22 cellular contexts compared by ENCODE assay signal in genomic region chr15:25643120-25643519, GRCh38.
A peak's percentile ranks its signal among the peaks of the same experiment; 100 is the strongest.
DNase-seq lines count a peak whose midpoint lies in the region; ATAC-seq, FAIRE-seq and TF ChIP-seq lines count a peak whose summit lies in the region.
"Had no signal": no experiment of that assay in that cellular context is flagged by ENCODE, and none has a peak within 500 bp of the region (broad histone marks: within the 10 kb centered on the region; RNA-seq: fewer than 3 reads in every experiment).

No MANE protein-coding gene starts in this region.

- H3K14ac ChIP-seq in H1 (ENCODE audit: insufficient read length) (no peak overlapping the region), neuronal stem cell (ENCODE audit: low read length) (no peak overlapping the region)

- TF ChIP-seq CTCF in H1 (IDR thresholded peaks at IDR 0.05; ENCODE audit: control extremely low read depth in 1 of 3, insufficient read depth in 1 of 3, low read depth in 1 of 3, low read length in 3 of 3) = no peak
- no peak for TF ChIP-seq CTCF in dorsolateral prefrontal cortex (IDR thresholded peaks at IDR 0.05 in 54 of 56, conservative IDR thresholded peaks at IDR 0.05 in 2 of 56; ENCODE audit: low read depth in 1 of 56, partially characterized antibody in 56 of 56)

- peaks cover 0 to 2% of the 10 kb centered on the region in 2 experiments for H4K20me1 ChIP-seq in H1 (replicated peaks in 1 of 2; ENCODE audit: control insufficient read depth in 1 of 2, insufficient read depth in 2 of 2, low read length in 2 of 2)
- H4K20me1 ChIP-seq: BLaER1 had no signal

- peak in 1 of 2 experiments; percentile 22; a peak in 1 of 4 replicates for TF ChIP-seq RAD21 in H1 (IDR thresholded peaks at IDR 0.05 in 1 of 2, conservative IDR thresholded peaks at IDR 0.05 in 1 of 2; ENCODE audit: low read depth in 2 of 2, low read length in 2 of 2)

- no peaks in the 10 kb centered on the region for H3K79me2 ChIP-seq in H1 (ENCODE audit: control insufficient read depth in 1 of 2, insufficient read depth in 2 of 2, low read length in 2 of 2)

- no peaks in the 10 kb centered on the region for H3K79me1 ChIP-seq in H1 (ENCODE audit: low read depth, low read length)
- no peaks in the 10 kb centered on the region for H3K79me1 ChIP-seq in neuronal stem cell (ENCODE audit: low read depth, low read length)

- H3K9ac ChIP-seq in H1 (replicated peaks in 1 of 4; ENCODE audit: extremely low read depth in 1 of 4, low read depth in 3 of 4, low read length in 3 of 4) = no peak overlapping the region
- H3K9ac ChIP-seq in neuronal stem cell (ENCODE audit: low read depth, low read length, poor library complexity) = no peak overlapping the region
- H3K9ac ChIP-seq: BLaER1 had no signal

- H2AK5ac ChIP-seq in H1 (ENCODE audit: low read depth, low read length) (no peak overlapping the region), neuronal stem cell (ENCODE audit: low read depth, low read length) (no peak overlapping the region)

- H3K23ac ChIP-seq in H1 (ENCODE audit: insufficient read length) (no peak overlapping the region), neuronal stem cell (ENCODE audit: low read depth, low read length, poor library complexity) (no peak overlapping the region)

- ATAC-seq in GM21528 (IDR thresholded peaks at IDR 0.05; ENCODE audit: low FRiP score, unreplicated experiment) (no peak), GM21576 (IDR thresholded peaks at IDR 0.05; ENCODE audit: unreplicated experiment) (no peak), GM18868 (IDR thresholded peaks at IDR 0.05; ENCODE audit: unreplicated experiment) (no peak)
- ATAC-seq: PC-3, SK-N-SH treated with all-trans-retinoic acid at 6 μM for 48 hours had no signal

- no peak overlapping the region for H2AFZ ChIP-seq in H1 (ENCODE audit: low read length)
- peak overlapping the region; percentile 78 for H2AFZ ChIP-seq in neuronal stem cell (ENCODE audit: low read length)

- DNase-seq in H7 (peak; percentile 58), H1 (ENCODE audit: low read depth in 1 of 2, low spot score in 2 of 2) (peak in 1 of 2 experiments; percentile 17), iPS-NIHi11 (ENCODE audit: low spot score) (peak; percentile 66), neuronal stem cell (ENCODE audit: low spot score) (no peak), dorsolateral prefrontal cortex (no peak)
- DNase-seq: Calu3; CD4-positive, alpha-beta memory T cell; GOT3; KBM-7; NCI-H1694 treated with DMSO at 0.1 percent for 48 hours; NCI-H2107; NCI-H510A; NCI-H748 treated with DMSO at 0.1 percent for 48 hours; PC-3; SIG-M5 had no signal

- CTCF ChIA-PET in H1 (lab: Charles Lee; ENCODE audit: partially characterized antibody) = interaction anchor here (0.6 to 2.2 kb wide), 5 partner anchors 19 to 233 kb away, joined by 3 to 12 read pairs (median 5); no protein-coding TSS in a partner anchor

- H3K4me1 ChIP-seq in H1 (replicated peaks in 1 of 4; ENCODE audit: control insufficient read depth in 3 of 4, insufficient read depth in 4 of 4, low read length in 3 of 4) = peaks cover 0 to 18% (median 6%) of the 10 kb centered on the region in 4 experiments
- peaks cover 24 to 38% of the 10 kb centered on the region in 2 donors for H3K4me1 ChIP-seq in neuronal stem cell (ENCODE audit: control insufficient read depth in 2 of 2, insufficient read depth in 1 of 2, low read depth in 1 of 2, low read length in 2 of 2)
- H3K4me1 ChIP-seq: BLaER1 had no signal

- no peak overlapping the region for H4K5ac ChIP-seq in H1 (ENCODE audit: insufficient read length, low read depth, low read length)

- H2BK5ac ChIP-seq in H1 (ENCODE audit: low read depth, low read length) (no peak overlapping the region), neuronal stem cell (ENCODE audit: low read length) (no peak overlapping the region)

- H4K8ac ChIP-seq in H1 (ENCODE audit: extremely low read depth, insufficient read depth, low read length) (no peak overlapping the region), neuronal stem cell (ENCODE audit: low read depth, low read length) (no peak overlapping the region)

- H3K4me3 ChIP-seq in H7 (ENCODE audit: insufficient read depth, low read depth, low read length) (no peak overlapping the region), H1 (ENCODE audit: extremely low read depth in 1 of 4, insufficient read depth in 2 of 4, low read depth in 3 of 4, low read length in 4 of 4) (peak overlapping the region in 1 of 4 experiments; percentile 42; a peak in 1 of 8 replicates), neuronal stem cell (ENCODE audit: low read length in 2 of 2) (no peak overlapping the region), dorsolateral prefrontal cortex (no peak overlapping the region)
- H3K4me3 ChIP-seq: BLaER1 had no signal

- H3K36me3 ChIP-seq in H7 (replicated peaks; ENCODE audit: control insufficient read depth, insufficient read depth, low read length) = no peaks in the 10 kb centered on the region
- H3K36me3 ChIP-seq in H1 (ENCODE audit: control insufficient read depth in 2 of 4, insufficient read depth in 4 of 4, low read length in 3 of 4) = no peaks in the 10 kb centered on the region
- no peaks in the 10 kb centered on the region for H3K36me3 ChIP-seq in neuronal stem cell (replicated peaks in 1 of 2; ENCODE audit: control insufficient read depth in 2 of 2, insufficient read depth in 2 of 2, low read length in 2 of 2)
- H3K36me3 ChIP-seq: BLaER1 had no signal

- H2BK120ac ChIP-seq in H1 (replicated peaks; ENCODE audit: low read depth, low read length) (no peak overlapping the region), neuronal stem cell (ENCODE audit: low read depth, low read length) (no peak overlapping the region)

- POLR2A ChIA-PET in H1 (lab: Charles Lee; ENCODE audit: partially characterized antibody) = interaction anchor here (0.7 to 1.2 kb wide), 3 partner anchors 14 to 328 kb away, joined by 3 to 4 read pairs (median 3); no protein-coding TSS in a partner anchor

- TF ChIP-seq POLR2A in H1 (IDR thresholded peaks at IDR 0.05; ENCODE audit: control extremely low read depth in 1 of 2, low read depth in 2 of 2, low read length in 2 of 2) = no peak

- H3K4ac ChIP-seq in H1 (replicated peaks; ENCODE audit: insufficient read length, low read depth, low read length) = no peak overlapping the region
- no peak overlapping the region for H3K4ac ChIP-seq in neuronal stem cell (ENCODE audit: low read length)

- H3K56ac ChIP-seq in H1 (replicated peaks; ENCODE audit: insufficient read length, low read depth, low read length) = no peak overlapping the region

- H3K27me3 ChIP-seq in H7 (ENCODE audit: control insufficient read depth, insufficient read depth, low read length) (peaks cover 69% of the 10 kb centered on the region), H1 (replicated peaks in 1 of 4; ENCODE audit: control insufficient read depth in 3 of 4, extremely low read depth in 1 of 4, insufficient read depth in 3 of 4, low read length in 3 of 4) (peaks cover 35 to 76% (median 64%) of the 10 kb centered on the region in 4 experiments), neuronal stem cell (ENCODE audit: control insufficient read depth in 3 of 3, insufficient read depth in 3 of 3, low read depth in 1 of 3, low read length in 3 of 3) (no peaks in the 10 kb centered on the region), dorsolateral prefrontal cortex (no peaks in the 10 kb centered on the region)
- H3K27me3 ChIP-seq: BLaER1 had no signal

- peak overlapping the region; percentile 50; a peak in 3 of 4 replicates for H3K4me2 ChIP-seq in H1 (ENCODE audit: insufficient read depth in 1 of 2, low read depth in 2 of 2, low read length in 2 of 2)
- no peak overlapping the region for H3K4me2 ChIP-seq in neuronal stem cell (ENCODE audit: insufficient read depth, low read length, poor library complexity, severe bottlenecking)
- H3K4me2 ChIP-seq: BLaER1 had no signal

- H2BK15ac ChIP-seq in H1 (ENCODE audit: low read length) = no peak overlapping the region
- H2BK15ac ChIP-seq in neuronal stem cell (ENCODE audit: low read length) = no peak overlapping the region

- H3K23me2 ChIP-seq in H1 (ENCODE audit: low read depth, low read length) = 0 out of 2 replicates have a peak, but pooled peaks cover 2% of the 10 kb centered on the region

- H3K9me3 ChIP-seq in H1 (ENCODE audit: insufficient read depth in 2 of 2, low read depth in 1 of 2, low read length in 1 of 2) (no peaks in the 10 kb centered on the region), neuronal stem cell (replicated peaks in 1 of 2; ENCODE audit: control insufficient read depth in 2 of 2, insufficient read depth in 1 of 2, low read depth in 1 of 2, low read length in 2 of 2) (peaks cover 0 to 3% of the 10 kb centered on the region in 2 donors)
- H3K9me3 ChIP-seq: BLaER1 had no signal

- 9% methylated on average over 4 of the region's 4 CpGs; no CpG with 5 or more reads in 1 of the 2 experiments for WGBS in H1 (ENCODE audit: extremely low coverage in 1 of 2, insufficient coverage in 1 of 2, insufficient read length in 1 of 2, insufficient replicate concordance in 2 of 2, low coverage in 1 of 2, low lambda C conversion rate in 2 of 2, missing lambda C conversion rate in 1 of 2), 2 experiments
- WGBS in neuronal stem cell (ENCODE audit: extremely low coverage in 2 of 2, insufficient read length in 2 of 2, insufficient replicate concordance in 1 of 2), 2 donors = no CpG with 5 or more reads among the region's 4 CpGs

- FAIRE-seq in H1 (lab: Jason Lieb, UNC) = peak; percentile 63
- FAIRE-seq: HepG2 had no signal

- H2BK12ac ChIP-seq in H1 (ENCODE audit: low read depth, low read length) = no peak overlapping the region
- no peak overlapping the region for H2BK12ac ChIP-seq in neuronal stem cell (ENCODE audit: low read length)

- no peak overlapping the region for H2BK20ac ChIP-seq in H1 (ENCODE audit: low read length)

- no peak overlapping the region for H3K27ac ChIP-seq in H1 (ENCODE audit: low read depth, low read length)
- no peak overlapping the region for H3K27ac ChIP-seq in neuronal stem cell (replicated peaks; ENCODE audit: low read length)
- no peak overlapping the region for H3K27ac ChIP-seq in dorsolateral prefrontal cortex
- H3K27ac ChIP-seq: BLaER1, RWPE1 had no signal

- no peak overlapping the region for H3K18ac ChIP-seq in H1 (ENCODE audit: extremely low read depth, low read length)
- no peak overlapping the region for H3K18ac ChIP-seq in neuronal stem cell (ENCODE audit: low read length)

- no peak overlapping the region for H4K91ac ChIP-seq in H1 (replicated peaks; ENCODE audit: insufficient read length, low read length)
- H4K91ac ChIP-seq in neuronal stem cell (ENCODE audit: low read depth, low read length, poor library complexity) = no peak overlapping the region

- intact Hi-C loops in dorsolateral prefrontal cortex (cut with DNase I) = no loop called here

- peak in 1 of 2 experiments; percentile 90; a peak in 1 of 3 replicates for TF ChIP-seq EP300 in H1 (IDR thresholded peaks at IDR 0.05; ENCODE audit: borderline replicate concordance in 1 of 2, low read depth in 2 of 2, low read length in 2 of 2)

TF ChIP-seq in H1, 55 proteins besides CTCF, POLR2A, EP300 and RAD21 (continues in another document):
- TF ChIP-seq RXRA (IDR thresholded peaks at IDR 0.05; ENCODE audit: insufficient read depth, low read depth, low read length) (no peak), NRF1 (IDR thresholded peaks at IDR 0.05; ENCODE audit: low read depth, low read length) (no peak), GTF2F1 (IDR thresholded peaks at IDR 0.05; ENCODE audit: borderline replicate concordance, low read depth, low read length) (no peak), EGR1 (IDR thresholded peaks at IDR 0.05; ENCODE audit: borderline replicate concordance, low read depth, low read length) (no peak), RBBP5 (IDR thresholded peaks at IDR 0.05; ENCODE audit: borderline replicate concordance, low read depth, low read length) (no peak)

Comparison
In these comparisons a context has a peak if more than half of its experiments do, and no peak if none do; other contexts are left out.
1. DNase-seq: peak in H7 (single experiment) and iPS-NIHi11 (single experiment); none in neuronal stem cell (single experiment) and dorsolateral prefrontal cortex (0 of 10).